Comparison of ENCODE assay signal across 26 cellular contexts in genomic region chr15:27545494-27546255, GRCh38.
DNase-seq lines count a peak whose midpoint lies in the region; ATAC-seq, FAIRE-seq and TF ChIP-seq lines count a peak whose summit lies in the region.
"Had no signal": no experiment of that assay in that cellular context is flagged by ENCODE, and none has a peak within 500 bp of the region (broad histone marks: within the 10 kb centered on the region; RNA-seq: fewer than 3 reads in every experiment).

No MANE protein-coding gene starts in this region.

- no peak for FAIRE-seq in bronchial epithelial cell (lab: Jason Lieb, UNC)
- FAIRE-seq: GM12891, keratinocyte had no signal

- H3K4me1 ChIP-seq in CD8-positive, alpha-beta memory T cell (ENCODE audit: insufficient read depth, low read length), result no peaks in the 10 kb centered on the region
- no peaks in the 10 kb centered on the region for H3K4me1 ChIP-seq in lower lobe of right lung
- H3K4me1 ChIP-seq: esophagus squamous epithelium, gastroesophageal sphincter, spleen had no signal

- H3K27ac ChIP-seq in CD8-positive, alpha-beta memory T cell (ENCODE audit: low read depth, low read length), result no peak overlapping the region
- no peak overlapping the region for H3K27ac ChIP-seq in lower lobe of right lung
- H3K27ac ChIP-seq: esophagus squamous epithelium, gastroesophageal sphincter, SK-N-MC, spleen, thyroid gland had no signal

- CTCF ChIA-PET in CD8-positive, alpha-beta memory T cell (lab: Charles Lee), result no interaction called here

- H3K27me3 ChIP-seq in bronchial epithelial cell (ENCODE audit: control insufficient read depth, insufficient read depth, low read length) (no peaks in the 10 kb centered on the region), lower lobe of right lung (ENCODE audit: low read depth) (no peaks in the 10 kb centered on the region)
- H3K27me3 ChIP-seq in CD8-positive, alpha-beta memory T cell (ENCODE audit: insufficient read depth, low read length, poor library complexity, severe bottlenecking), result no peaks in the 10 kb centered on the region
- H3K27me3 ChIP-seq: esophagus squamous epithelium, gastroesophageal sphincter, spleen, thyroid gland had no signal

- intact Hi-C loops in lower lobe of right lung (cut with DNase I), result no loop called here
- intact Hi-C loops in activated T-helper 1 cell treated with anti-CD3 and anti-CD28 coated beads, Interleukin-12 subunit alpha, Interleukin-12 subunit beta, Interleukin-2, Interleukin-4 antibody, amounts not matched to agents 30 ng/mL and 10 ng/mL and 1 ng/mL, durations not matched to agents 14 hours and 24 hours and 36 hours (cut with micrococcal nuclease), result no loop called here

- no peaks in the 10 kb centered on the region for H3K36me3 Mint-ChIP-seq in CD8-positive, alpha-beta memory T cell
- H3K36me3 Mint-ChIP-seq in activated T-helper 1 cell treated with anti-CD3 and anti-CD28 coated beads, Interleukin-12 subunit alpha, Interleukin-12 subunit beta, Interleukin-2, Interleukin-4 antibody, amounts not matched to agents 30 ng/mL and 10 ng/mL and 1 ng/mL, durations not matched to agents 14 hours and 24 hours and 36 hours (ENCODE audit: low read depth), result no peaks in the 10 kb centered on the region
- H3K36me3 Mint-ChIP-seq: activated naive CD8-positive, alpha-beta T cell treated with anti-CD3 and anti-CD28 coated beads for 36 hours; CD4-positive, CD25-positive, alpha-beta regulatory T cell had no signal

- H3K27me3 Mint-ChIP-seq in CD8-positive, alpha-beta memory T cell, result no peaks in the 10 kb centered on the region
- no peaks in the 10 kb centered on the region for H3K27me3 Mint-ChIP-seq in activated T-helper 1 cell treated with anti-CD3 and anti-CD28 coated beads, Interleukin-12 subunit alpha, Interleukin-12 subunit beta, Interleukin-2, Interleukin-4 antibody, amounts not matched to agents 30 ng/mL and 10 ng/mL and 1 ng/mL, durations not matched to agents 14 hours and 24 hours and 36 hours (ENCODE audit: insufficient read depth)
- H3K27me3 Mint-ChIP-seq: activated naive CD8-positive, alpha-beta T cell treated with anti-CD3 and anti-CD28 coated beads for 36 hours; CD4-positive, CD25-positive, alpha-beta regulatory T cell had no signal

- no peaks in the 10 kb centered on the region for H3K9me3 ChIP-seq in CD8-positive, alpha-beta memory T cell (ENCODE audit: low read length)
- no peaks in the 10 kb centered on the region for H3K9me3 ChIP-seq in lower lobe of right lung
- H3K9me3 ChIP-seq: esophagus squamous epithelium, gastroesophageal sphincter, thyroid gland had no signal

- ATAC-seq in lower lobe of right lung, result no peak
- ATAC-seq: gastroesophageal sphincter; stimulated activated naive CD8-positive, alpha-beta T cell treated with anti-CD3 and anti-CD28 coated beads, Interleukin-15, Interleukin-2, amounts not matched to agents 100 U/mL and 50 U/mL, for 24 hours had no signal

- H3K4me3 Mint-ChIP-seq in CD8-positive, alpha-beta memory T cell, result no peak overlapping the region
- H3K4me3 Mint-ChIP-seq in activated T-helper 1 cell treated with anti-CD3 and anti-CD28 coated beads, Interleukin-12 subunit alpha, Interleukin-12 subunit beta, Interleukin-2, Interleukin-4 antibody, amounts not matched to agents 30 ng/mL and 10 ng/mL and 1 ng/mL, durations not matched to agents 14 hours and 24 hours and 36 hours, result no peak overlapping the region
- H3K4me3 Mint-ChIP-seq: activated naive CD8-positive, alpha-beta T cell treated with anti-CD3 and anti-CD28 coated beads for 36 hours; CD4-positive, CD25-positive, alpha-beta regulatory T cell had no signal

- POLR2A ChIA-PET in CD8-positive, alpha-beta memory T cell (lab: Charles Lee), result no interaction called here

- peak; percentile 93 for DNase-seq in DMS153 (lab: John Stamatoyannopoulos, UW)
- peak; percentile 85 for DNase-seq in LNCaP clone FGC (ENCODE audit: low read depth)
- DNase-seq in NCI-H510A treated with DMSO at 0.1 percent for 48 hours (lab: John Stamatoyannopoulos, UW), result peak; percentile 88
- peak; percentile 26 for DNase-seq in bronchial epithelial cell (ENCODE audit: low read depth)
- DNase-seq in CD8-positive, alpha-beta memory T cell, result no peak
- DNase-seq in lower lobe of right lung, result no peak
- DNase-seq in activated T-helper 1 cell treated with anti-CD3 and anti-CD28 coated beads, Interleukin-12 subunit alpha, Interleukin-12 subunit beta, Interleukin-2, Interleukin-4 antibody, amounts not matched to agents 30 ng/mL and 10 ng/mL and 1 ng/mL, durations not matched to agents 14 hours and 24 hours and 36 hours (ENCODE audit: low spot score), result no peak
- no peak for DNase-seq in NCI-H1105 treated with DMSO at 0.1 percent for 48 hours (lab: John Stamatoyannopoulos, UW)
- DNase-seq: activated CD4-positive, alpha-beta T cell treated with anti-CD3 and anti-CD28 coated beads, Interleukin-2, amount 50 U/mL, for 4 hours; activated CD8-positive, alpha-beta memory T cell treated with anti-CD3 and anti-CD28 coated beads, Interleukin-2, amount 50 U/mL, for 48 hours; activated naive CD8-positive, alpha-beta T cell treated with anti-CD3 and anti-CD28 coated beads for 36 hours; CD4-positive, CD25-positive, alpha-beta regulatory T cell; DND-41; effector memory CD4-positive, alpha-beta T cell; esophagus squamous epithelium; NCI-H1105; NCI-H2227 treated with DMSO at 0.1 percent for 48 hours; spleen; stimulated activated CD4-positive, alpha-beta T cell treated with anti-CD3 and anti-CD28 coated beads, Interleukin-4, amount 100 ng/mL, for 24 hours; stimulated activated naive CD8-positive, alpha-beta T cell treated with anti-CD3 and anti-CD28 coated beads, Interleukin-15, Interleukin-2, amounts not matched to agents 100 U/mL and 50 U/mL, for 24 hours; T-helper 2 cell; thyroid gland had no signal

- H3K9me3 Mint-ChIP-seq in CD8-positive, alpha-beta memory T cell, result peaks cover 7 to 17% (median 13%) of the 10 kb centered on the region in 5 donors
- peaks cover 27% of the 10 kb centered on the region for H3K9me3 Mint-ChIP-seq in activated T-helper 1 cell treated with anti-CD3 and anti-CD28 coated beads, Interleukin-12 subunit alpha, Interleukin-12 subunit beta, Interleukin-2, Interleukin-4 antibody, amounts not matched to agents 30 ng/mL and 10 ng/mL and 1 ng/mL, durations not matched to agents 14 hours and 24 hours and 36 hours

- H3K27ac Mint-ChIP-seq in CD8-positive, alpha-beta memory T cell, result no peak overlapping the region
- H3K27ac Mint-ChIP-seq in activated T-helper 1 cell treated with anti-CD3 and anti-CD28 coated beads, Interleukin-12 subunit alpha, Interleukin-12 subunit beta, Interleukin-2, Interleukin-4 antibody, amounts not matched to agents 30 ng/mL and 10 ng/mL and 1 ng/mL, durations not matched to agents 14 hours and 24 hours and 36 hours, result no peak overlapping the region
- H3K27ac Mint-ChIP-seq: activated naive CD8-positive, alpha-beta T cell treated with anti-CD3 and anti-CD28 coated beads for 36 hours; CD4-positive, CD25-positive, alpha-beta regulatory T cell had no signal

- H3K4me3 ChIP-seq in LNCaP clone FGC (ENCODE audit: low read depth, low read length) (no peak overlapping the region), bronchial epithelial cell (ENCODE audit: low read depth, low read length) (no peak overlapping the region), lower lobe of right lung (no peak overlapping the region)
- H3K4me3 ChIP-seq in CD8-positive, alpha-beta memory T cell (ENCODE audit: low read length), result no peak overlapping the region
- H3K4me3 ChIP-seq: esophagus squamous epithelium, gastroesophageal sphincter, SK-N-MC, spleen, thyroid gland had no signal

- H3K36me3 ChIP-seq in bronchial epithelial cell (ENCODE audit: control insufficient read depth, insufficient read depth, low read length) (no peaks in the 10 kb centered on the region), lower lobe of right lung (no peaks in the 10 kb centered on the region)
- no peaks in the 10 kb centered on the region for H3K36me3 ChIP-seq in CD8-positive, alpha-beta memory T cell (ENCODE audit: insufficient read depth, low read length)
- H3K36me3 ChIP-seq: esophagus squamous epithelium, gastroesophageal sphincter, spleen, thyroid gland had no signal

- no peaks in the 10 kb centered on the region for H3K4me1 Mint-ChIP-seq in CD8-positive, alpha-beta memory T cell
- H3K4me1 Mint-ChIP-seq in activated T-helper 1 cell treated with anti-CD3 and anti-CD28 coated beads, Interleukin-12 subunit alpha, Interleukin-12 subunit beta, Interleukin-2, Interleukin-4 antibody, amounts not matched to agents 30 ng/mL and 10 ng/mL and 1 ng/mL, durations not matched to agents 14 hours and 24 hours and 36 hours (ENCODE audit: low read depth), result no peaks in the 10 kb centered on the region
- H3K4me1 Mint-ChIP-seq: activated naive CD8-positive, alpha-beta T cell treated with anti-CD3 and anti-CD28 coated beads for 36 hours; CD4-positive, CD25-positive, alpha-beta regulatory T cell had no signal

- TF ChIP-seq CTCF in LNCaP clone FGC (IDR thresholded peaks at IDR 0.05; ENCODE audit: control insufficient read depth, extremely low read depth, insufficient read depth) (no peak), bronchial epithelial cell (IDR thresholded peaks at IDR 0.05; ENCODE audit: insufficient read depth, low read length, severe bottlenecking) (no peak), lower lobe of right lung (IDR thresholded peaks at IDR 0.05) (no peak)

Comparison
In these comparisons a context has a peak if more than half of its experiments do, and no peak if none do; other contexts are left out.
1. DNase-seq: peak in DMS153 (single experiment), LNCaP clone FGC (single experiment), NCI-H510A treated with DMSO at 0.1 percent for 48 hours (single experiment) and bronchial epithelial cell (single experiment); none in CD8-positive, alpha-beta memory T cell (0 of 5), lower lobe of right lung (single experiment), activated T-helper 1 cell treated with anti-CD3 and anti-CD28 coated beads, Interleukin-12 subunit alpha, Interleukin-12 subunit beta, Interleukin-2, Interleukin-4 antibody, amounts not matched to agents 30 ng/mL and 10 ng/mL and 1 ng/mL, durations not matched to agents 14 hours and 24 hours and 36 hours (single experiment) and NCI-H1105 treated with DMSO at 0.1 percent for 48 hours (single experiment).